11 cellular contexts compared by ENCODE assay signal in genomic region chr2:218984239-218985020, GRCh38. TPM values are rescaled to one million over a fixed set of nuclear protein-coding genes. Genes with fewer than 3 reads are reported as not detected.
A peak's percentile ranks its signal among the peaks of the same experiment; 100 is the strongest.
DNase-seq lines count a peak whose midpoint lies in the region; ATAC-seq and TF ChIP-seq lines count a peak whose summit lies in the region.
"Had no signal": no experiment of that assay in that cellular context is flagged by ENCODE, and none has a peak within 500 bp of the region (broad histone marks: within the 10 kb centered on the region; RNA-seq: fewer than 3 reads in every experiment).

No MANE protein-coding gene starts in this region.

- no peak for TF ChIP-seq CTCF in stomach (IDR thresholded peaks at IDR 0.05)

- under 1% methylated on average over 50 of the region's 50 CpGs for WGBS in right cardiac atrium
- WGBS in stomach, 5 donors, result 0 to 1% (median 1%) methylated on average over 37 to 50 of the region's 50 CpGs

- TF ChIP-seq POLR2A in stomach (IDR thresholded peaks at IDR 0.05), result no peak

- no peaks in the 10 kb centered on the region for H3K36me3 Mint-ChIP-seq in activated T-cell treated with anti-CD3 and anti-CD28 coated beads, Interleukin-2, amount 50 U/mL, for 24 hours (ENCODE audit: low read depth)
- no peaks in the 10 kb centered on the region for H3K36me3 Mint-ChIP-seq in activated T-cell treated with anti-CD3 and anti-CD28 coated beads, Interleukin-2, amount 50 U/mL, for 4 hours (ENCODE audit: insufficient read depth)

- no peak for TF ChIP-seq EP300 in stomach (IDR thresholded peaks at IDR 0.05)

- H3K27ac Mint-ChIP-seq in activated T-cell treated with anti-CD3 and anti-CD28 coated beads, Interleukin-2, amount 50 U/mL, for 24 hours, result peak overlapping the region; percentile 23

- H3K27ac ChIP-seq in right cardiac atrium (ENCODE audit: low read length) (no peak overlapping the region), stomach (no peak overlapping the region)

- intact Hi-C loops in right cardiac atrium (cut with DNase I) (no loop called here), stomach (cut with DNase I; ENCODE audit: low total_unique reads) (no loop called here)

- H3K4me1 Mint-ChIP-seq in activated T-cell treated with anti-CD3 and anti-CD28 coated beads, Interleukin-2, amount 50 U/mL, for 24 hours (ENCODE audit: low read depth), result peaks cover 32% of the 10 kb centered on the region
- peaks cover 40% of the 10 kb centered on the region for H3K4me1 Mint-ChIP-seq in activated T-cell treated with anti-CD3 and anti-CD28 coated beads, Interleukin-2, amount 50 U/mL, for 4 hours (ENCODE audit: low read depth)

- H3K4me3 ChIP-seq in right cardiac atrium (ENCODE audit: low read length) (peak overlapping the region; percentile 34), stomach (peak overlapping the region; percentile 9 to 37 (median 13))

- H3K27me3 Mint-ChIP-seq in activated T-cell treated with anti-CD3 and anti-CD28 coated beads, Interleukin-2, amount 50 U/mL, for 24 hours, result peaks cover 89% of the 10 kb centered on the region
- peaks cover 75% of the 10 kb centered on the region for H3K27me3 Mint-ChIP-seq in activated T-cell treated with anti-CD3 and anti-CD28 coated beads, Interleukin-2, amount 50 U/mL, for 4 hours (ENCODE audit: low read depth)

- H3K36me3 ChIP-seq in stomach, result no peaks in the 10 kb centered on the region

- ATAC-seq in activated T-cell treated with anti-CD3 and anti-CD28 coated beads, Interleukin-2, amount 50 U/mL, for 4 hours, result no peak
- peak; percentile 44 to 77 for ATAC-seq in right cardiac atrium

- H3K9me3 ChIP-seq in right cardiac atrium (ENCODE audit: control insufficient read depth, low read length) (no peaks in the 10 kb centered on the region), stomach (no peaks in the 10 kb centered on the region)

- H3K4me3 Mint-ChIP-seq in activated T-cell treated with anti-CD3 and anti-CD28 coated beads, Interleukin-2, amount 50 U/mL, for 24 hours, result peak overlapping the region; percentile 38
- H3K4me3 Mint-ChIP-seq in activated T-cell treated with anti-CD3 and anti-CD28 coated beads, Interleukin-2, amount 50 U/mL, for 4 hours, result no peak overlapping the region

- H3K27me3 ChIP-seq in right cardiac atrium (ENCODE audit: control insufficient read depth, insufficient read depth), result no peaks in the 10 kb centered on the region
- H3K27me3 ChIP-seq in stomach, result peaks cover 59 to 100% (median 96%) of the 10 kb centered on the region in 3 donors

- no peak for DNase-seq in activated T-cell treated with anti-CD3 and anti-CD28 coated beads, Interleukin-2, amount 50 U/mL, for 24 hours
- DNase-seq in activated T-cell treated with anti-CD3 and anti-CD28 coated beads, Interleukin-2, amount 50 U/mL, for 4 hours, result no peak
- peak; percentile 10 for DNase-seq in NCI-H82 treated with DMSO at 0.1 percent for 48 hours (lab: John Stamatoyannopoulos, UW; ENCODE audit: unreplicated experiment)
- DNase-seq in right cardiac atrium, result peak in 2 of 3 donors; percentile 53 to 80
- no peak for DNase-seq in stomach
- no peak for DNase-seq in H4 (ENCODE audit: low spot score)
- no peak for DNase-seq in stimulated activated CD4-positive, alpha-beta T cell treated with anti-CD3 and anti-CD28 coated beads, Interleukin-4, amount 100 ng/mL, for 1 hour
- no peak for DNase-seq in SIG-M5 treated with dmso at 0.1 percent for 504 hours (lab: John Stamatoyannopoulos, UW; ENCODE audit: unreplicated experiment)
- DNase-seq: DND-41 had no signal

- H3K4me1 ChIP-seq in right cardiac atrium (ENCODE audit: control insufficient read depth, insufficient read depth, low read length), result peaks cover 13% of the 10 kb centered on the region
- peaks cover 37 to 60% (median 53%) of the 10 kb centered on the region in 4 donors for H3K4me1 ChIP-seq in stomach

- no peaks in the 10 kb centered on the region for H3K9me3 Mint-ChIP-seq in activated T-cell treated with anti-CD3 and anti-CD28 coated beads, Interleukin-2, amount 50 U/mL, for 24 hours
- no peaks in the 10 kb centered on the region for H3K9me3 Mint-ChIP-seq in activated T-cell treated with anti-CD3 and anti-CD28 coated beads, Interleukin-2, amount 50 U/mL, for 4 hours

RNA-seq across cellular contexts. Expression of gene FEV, which starts 0.6 kb away (rescaled TPM):
- total RNA-seq in activated T-cell treated with anti-CD3 and anti-CD28 coated beads, Interleukin-2, amount 50 U/mL, for 4 hours, result not detected
- total RNA-seq in right cardiac atrium (not detected), stomach (1 to 10 TPM in 1 of 5 donors, not detected in 4; 1.3 TPM)
- polyA plus RNA-seq in right cardiac atrium (not detected), stomach (1 to 10 TPM in 1 of 3 donors, under 1 TPM in 2; 0.28 to 6.4 (median 0.87) TPM)
- not detected in 2 replicates for total RNA-seq in H4 (2014; rRNA removed; shearing (Covaris generic))
- total RNA-seq: bronchial epithelial cell, HT-29 had no signal

RNA-seq across cellular contexts. Expression of gene CRYBA2, which starts 8.8 kb away (rescaled TPM):
- total RNA-seq in activated T-cell treated with anti-CD3 and anti-CD28 coated beads, Interleukin-2, amount 50 U/mL, for 4 hours, result not detected
- total RNA-seq in right cardiac atrium (not detected), stomach (1 to 10 TPM in 1 of 5 donors, not detected in 4; 2.8 TPM)
- polyA plus RNA-seq in right cardiac atrium (not detected), stomach (1 to 10 TPM; 1.2 to 7.5 (median 3.7) TPM)
- total RNA-seq in H4 (2014; rRNA removed; shearing (Covaris generic)), result not detected in 2 replicates
- total RNA-seq: bronchial epithelial cell, HT-29 had no signal

RNA-seq across cellular contexts. Expression of gene CDK5R2, which starts 25.0 kb away (rescaled TPM):
- not detected for total RNA-seq in activated T-cell treated with anti-CD3 and anti-CD28 coated beads, Interleukin-2, amount 50 U/mL, for 4 hours
- total RNA-seq in right cardiac atrium, result not detected
- 0.09 TPM for polyA plus RNA-seq in right cardiac atrium
- under 1 TPM in 3 of 5 donors, not detected in 2; 0.37 to 0.58 (median 0.45) TPM for total RNA-seq in stomach
- under 1 TPM; 0.20 to 0.56 (median 0.46) TPM for polyA plus RNA-seq in stomach
- 0.45 and 0.75 TPM in 2 replicates for total RNA-seq in H4 (2014; rRNA removed; shearing (Covaris generic))
- total RNA-seq: bronchial epithelial cell, HT-29 had no signal

RNA-seq across cellular contexts. Expression of gene CFAP65, which starts 56.9 kb away (rescaled TPM):
- total RNA-seq in activated T-cell treated with anti-CD3 and anti-CD28 coated beads, Interleukin-2, amount 50 U/mL, for 4 hours, result not detected
- total RNA-seq in right cardiac atrium (not detected), stomach (1 to 10 TPM in 1 of 5 donors, not detected in 4; 2.6 TPM)
- polyA plus RNA-seq in right cardiac atrium (not detected), stomach (under 1 TPM in 1 of 3 donors, not detected in 2; 0.10 TPM)
- 0.10 TPM in 1 of 2 replicates, not detected in the other for total RNA-seq in H4 (2014; rRNA removed; shearing (Covaris generic))
- total RNA-seq: bronchial epithelial cell, HT-29 had no signal

Comparison
In these comparisons a context has a peak if more than half of its experiments do, and no peak if none do; other contexts are left out.
1. DNase-seq: peak in NCI-H82 treated with DMSO at 0.1 percent for 48 hours (single experiment) and right cardiac atrium (2 of 3); none in activated T-cell treated with anti-CD3 and anti-CD28 coated beads, Interleukin-2, amount 50 U/mL, for 24 hours (single experiment), activated T-cell treated with anti-CD3 and anti-CD28 coated beads, Interleukin-2, amount 50 U/mL, for 4 hours (single experiment), stomach (single experiment), H4 (single experiment), stimulated activated CD4-positive, alpha-beta T cell treated with anti-CD3 and anti-CD28 coated beads, Interleukin-4, amount 100 ng/mL, for 1 hour (single experiment) and SIG-M5 treated with dmso at 0.1 percent for 504 hours (single experiment).
2. ATAC-seq: peak in right cardiac atrium (2 of 2); none in activated T-cell treated with anti-CD3 and anti-CD28 coated beads, Interleukin-2, amount 50 U/mL, for 4 hours (0 of 2).